Comparison of ENCODE assay signal across 9 cellular contexts in the genomic region with DNA sequence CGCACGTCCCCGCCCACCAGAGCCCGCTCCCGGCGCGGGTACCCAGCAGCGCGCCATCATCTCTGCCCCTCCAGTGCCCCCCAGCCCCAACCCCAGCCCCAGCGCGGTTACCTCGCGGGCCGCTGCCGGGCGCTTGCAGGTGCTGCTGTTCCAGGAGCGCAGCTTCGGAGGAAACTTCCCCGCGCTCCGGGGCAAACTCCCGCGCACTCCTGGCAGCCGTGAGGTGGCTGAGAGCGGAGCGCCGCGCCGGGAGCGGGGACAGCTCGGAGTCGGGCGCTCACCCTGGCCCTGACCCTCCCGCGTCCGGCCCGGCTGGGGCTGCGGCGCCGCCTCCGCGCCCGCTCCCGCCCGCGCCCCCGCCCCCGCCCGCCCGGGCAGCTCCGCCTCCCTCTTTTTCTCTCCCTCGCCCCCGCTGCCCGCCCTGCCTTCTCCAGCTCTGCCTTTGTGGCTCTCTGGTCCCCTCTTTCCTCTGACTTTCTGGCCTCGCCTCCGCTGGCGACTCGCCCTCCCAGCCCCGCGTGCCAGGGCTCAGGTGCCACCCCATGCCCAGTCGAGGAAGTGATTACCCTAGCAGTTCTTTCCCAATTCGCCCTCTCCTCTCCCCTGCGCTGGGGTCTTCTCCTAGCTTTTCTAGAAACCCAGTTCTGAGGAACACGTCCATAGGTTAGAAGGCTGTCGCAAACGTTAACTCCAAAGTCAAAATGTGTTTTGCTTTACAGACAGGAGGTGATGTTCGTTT. TPM values are rescaled to one million over a fixed set of nuclear protein-coding genes. Genes with fewer than 3 reads are reported as not detected.
A peak's percentile ranks its signal among the peaks of the same experiment; 100 is the strongest.
DNase-seq lines count a peak whose midpoint lies in the region; ATAC-seq, FAIRE-seq and TF ChIP-seq lines count a peak whose summit lies in the region.
"Had no signal": no experiment of that assay in that cellular context is flagged by ENCODE, and none has a peak within 500 bp of the region (broad histone marks: within the 10 kb centered on the region; RNA-seq: fewer than 3 reads in every experiment).

A gene with protein sequence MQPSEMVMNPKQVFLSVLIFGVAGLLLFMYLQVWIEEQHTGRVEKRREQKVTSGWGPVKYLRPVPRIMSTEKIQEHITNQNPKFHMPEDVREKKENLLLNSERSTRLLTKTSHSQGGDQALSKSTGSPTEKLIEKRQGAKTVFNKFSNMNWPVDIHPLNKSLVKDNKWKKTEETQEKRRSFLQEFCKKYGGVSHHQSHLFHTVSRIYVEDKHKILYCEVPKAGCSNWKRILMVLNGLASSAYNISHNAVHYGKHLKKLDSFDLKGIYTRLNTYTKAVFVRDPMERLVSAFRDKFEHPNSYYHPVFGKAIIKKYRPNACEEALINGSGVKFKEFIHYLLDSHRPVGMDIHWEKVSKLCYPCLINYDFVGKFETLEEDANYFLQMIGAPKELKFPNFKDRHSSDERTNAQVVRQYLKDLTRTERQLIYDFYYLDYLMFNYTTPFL (minus strand): TSS at position 284 of the 739 bp plus-strand sequence. CDS start 42,499 bp downstream, outside the sequence.

- FAIRE-seq in D721Med (lab: Jason Lieb, UNC) = no peak

- H3K27ac ChIP-seq in esophagus squamous epithelium = peak within 1 kb of the TSS in 2 of 4 donors; percentile 20 to 23
- H3K27ac ChIP-seq: uterus had no signal

- no peak for TF ChIP-seq CTCF in D721Med (IDR thresholded peaks at IDR 0.05; ENCODE audit: insufficient read depth, missing control alignments)
- TF ChIP-seq CTCF in esophagus squamous epithelium (IDR thresholded peaks at IDR 0.05) = no peak

- 5 to 8% methylated on average over 16 to 41 of the region's 67 CpGs for WGBS in esophagus squamous epithelium, 2 donors

- ATAC-seq in HG03469 (IDR thresholded peaks at IDR 0.05; ENCODE audit: unreplicated experiment) (no peak), HG02970 (IDR thresholded peaks at IDR 0.05; ENCODE audit: low FRiP score, unreplicated experiment) (no peak)

- no peak for TF ChIP-seq POLR2A in esophagus squamous epithelium (IDR thresholded peaks at IDR 0.05)

- no peaks in the 10 kb centered on the region for H3K9me3 ChIP-seq in esophagus squamous epithelium
- no peaks in the 10 kb centered on the region for H3K9me3 ChIP-seq in neuron (ENCODE audit: low read length)
- H3K9me3 ChIP-seq: uterus had no signal

- H3K27me3 ChIP-seq in esophagus squamous epithelium (peaks cover 0 to 31% (median 2%) of the 10 kb centered on the region in 4 donors), neuron (ENCODE audit: insufficient read depth, low read length) (peaks cover 37% of the 10 kb centered on the region)

- no peak within 1 kb of the TSS for H2AFZ ChIP-seq in neuron (ENCODE audit: low read depth, low read length)

- H3K4me1 ChIP-seq in esophagus squamous epithelium = peaks cover 0 to 16% (median 0%) of the 10 kb centered on the region in 3 donors
- peaks cover 10% of the 10 kb centered on the region for H3K4me1 ChIP-seq in neuron (ENCODE audit: insufficient read depth, low read length)
- H3K4me1 ChIP-seq: uterus had no signal

- intact Hi-C loops in esophagus squamous epithelium (cut with DNase I) = no loop called here

- DNase-seq in D721Med (ENCODE audit: insufficient read length, low spot score) (peak; percentile 25), NCI-H510A (lab: John Stamatoyannopoulos, UW) (peak; percentile 23), esophagus squamous epithelium (lab: John Stamatoyannopoulos, UW) (no peak), SIG-M5 (lab: John Stamatoyannopoulos, UW) (no peak)
- DNase-seq in activated T-cell treated with anti-CD3 and anti-CD28 coated beads, Interleukin-2, amount 50 U/mL, for 48 hours = no peak
- DNase-seq: uterus had no signal

- H3K36me3 ChIP-seq in esophagus squamous epithelium = no peaks in the 10 kb centered on the region
- H3K36me3 ChIP-seq in neuron (ENCODE audit: insufficient read depth, low read length) = no peaks in the 10 kb centered on the region
- H3K36me3 ChIP-seq: uterus had no signal

- H3K4me3 ChIP-seq in esophagus squamous epithelium (peak within 1 kb of the TSS; percentile 41 to 69 (median 55)), neuron (ENCODE audit: low read length) (peak within 1 kb of the TSS; percentile 48)
- H3K4me3 ChIP-seq: uterus had no signal

RNA-seq across cellular contexts. Expression of the gene that starts here (rescaled TPM):
- total RNA-seq in esophagus squamous epithelium = 1 to 10 TPM in 2 of 4 donors, under 1 TPM in 2; 0.53 to 4.5 (median 1.8) TPM

Comparison
In these comparisons a context has a peak if more than half of its experiments do, and no peak if none do; other contexts are left out.
1. DNase-seq: peak in D721Med (single experiment) and NCI-H510A (single experiment); none in esophagus squamous epithelium (single experiment), SIG-M5 (single experiment) and activated T-cell treated with anti-CD3 and anti-CD28 coated beads, Interleukin-2, amount 50 U/mL, for 48 hours (0 of 2).